In the genomic region with DNA sequence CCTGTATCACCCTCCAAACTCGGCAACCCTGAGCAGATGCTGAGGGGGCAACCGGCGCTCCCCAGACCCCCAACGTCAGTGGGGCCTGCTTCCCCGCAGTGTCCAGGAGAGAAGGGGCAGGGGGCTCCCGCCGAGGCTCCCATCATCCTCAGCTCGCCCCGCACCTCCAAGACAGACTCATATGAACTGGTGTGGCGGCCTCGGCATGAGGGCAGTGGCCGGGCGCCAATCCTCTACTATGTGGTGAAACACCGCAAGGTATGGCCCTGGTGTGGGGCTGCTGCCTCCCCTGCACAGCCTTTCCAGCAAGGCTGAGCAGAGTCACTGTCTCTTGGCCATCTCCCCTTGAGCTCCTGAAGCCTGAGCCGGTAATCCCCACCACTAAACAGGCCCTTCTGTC, we compare ENCODE assay signal across 27 cellular contexts.
DNase-seq lines count a peak whose midpoint lies in the region; ATAC-seq and TF ChIP-seq lines count a peak whose summit lies in the region.
"Had no signal": no experiment of that assay in that cellular context is flagged by ENCODE, and none has a peak within 500 bp of the region (broad histone marks: within the 10 kb centered on the region; RNA-seq: fewer than 3 reads in every experiment).

No MANE protein-coding gene starts in this region.

- H4K8ac ChIP-seq in trophoblast cell (ENCODE audit: low read depth, low read length) = no peak overlapping the region

- no peak overlapping the region for H3K18ac ChIP-seq in trophoblast cell (ENCODE audit: low read length)

- H3K79me2 ChIP-seq in trophoblast cell (ENCODE audit: control insufficient read depth, insufficient read depth, low read length, poor library complexity) = no peaks in the 10 kb centered on the region

- H2BK120ac ChIP-seq in trophoblast cell (ENCODE audit: insufficient read depth, low read length, poor library complexity) = no peak overlapping the region

- H3K36me3 ChIP-seq in breast epithelium (no peaks in the 10 kb centered on the region), trophoblast cell (ENCODE audit: control insufficient read depth in 1 of 2, insufficient read depth in 2 of 2, low read length in 2 of 2) (peaks cover 66 to 88% of the 10 kb centered on the region in 2 experiments), upper lobe of right lung (no peaks in the 10 kb centered on the region)

- CTCF ChIA-PET in MCF 10A (lab: Yijun Ruan, JAX) = interaction anchor here (0.6 to 1.5 kb wide), 8 partner anchors 9 to 163 kb away, joined by 3 to 5 read pairs (median 4); no protein-coding TSS in a partner anchor
- CTCF ChIA-PET in activated naive CD4-positive, alpha-beta T cell treated with anti-CD3 and anti-CD28 coated beads, Interleukin-2, amount 10 ng/mL, durations not matched to agents 7 days and 5 days (lab: Charles Lee) = interaction anchor here (1.2 kb wide), 1 partner anchor 10 kb away, joined by 3 read pairs; no protein-coding TSS in a partner anchor

- no CpG with 5 or more reads among the region's 15 CpGs for WGBS in trophoblast cell (ENCODE audit: extremely low coverage, insufficient coverage, insufficient read length)

- no peak overlapping the region for H3K4me3 Mint-ChIP-seq in MCF 10A (ENCODE audit: unreplicated experiment)
- H3K4me3 Mint-ChIP-seq in glutamatergic neuron (ENCODE audit: unreplicated experiment) = no peak overlapping the region
- no peak overlapping the region for H3K4me3 Mint-ChIP-seq in activated naive CD4-positive, alpha-beta T cell treated with anti-CD3 and anti-CD28 coated beads, Interleukin-2, amount 10 ng/mL, durations not matched to agents 7 days and 5 days
- H3K4me3 Mint-ChIP-seq: activated T-cell treated with anti-CD3 and anti-CD28 coated beads, Interleukin-2, amount 50 U/mL, for 72 hours; CD4-positive, alpha-beta memory T cell; IgD-negative memory B cell; memory B cell had no signal

- H3K4me3 ChIP-seq in breast epithelium = no peak overlapping the region
- peak overlapping the region; percentile 41 for H3K4me3 ChIP-seq in trophoblast cell (ENCODE audit: low read depth, low read length)
- no peak overlapping the region for H3K4me3 ChIP-seq in upper lobe of right lung
- H3K4me3 ChIP-seq: PC-9, skin epidermis had no signal

- TF ChIP-seq CTCF in breast epithelium (IDR thresholded peaks at IDR 0.05) (no peak), MCF 10A (IDR thresholded peaks at IDR 0.05; ENCODE audit: unreplicated experiment) (no peak), glutamatergic neuron (IDR thresholded peaks at IDR 0.05; ENCODE audit: partially characterized antibody, unreplicated experiment) (no peak), upper lobe of right lung (IDR thresholded peaks at IDR 0.05) (no peak)

- no peak overlapping the region for H2BK12ac ChIP-seq in trophoblast cell (ENCODE audit: low read length)

- H2BK5ac ChIP-seq in trophoblast cell (ENCODE audit: low read depth, low read length, poor library complexity) = no peak overlapping the region

- H3K4me1 ChIP-seq in breast epithelium (peaks cover 0 to 11% of the 10 kb centered on the region in 2 donors), trophoblast cell (ENCODE audit: control insufficient read depth in 1 of 2, insufficient read depth in 2 of 2, low read length in 2 of 2) (no peaks in the 10 kb centered on the region), upper lobe of right lung (peaks cover 6% of the 10 kb centered on the region)
- H3K4me1 ChIP-seq: foreskin keratinocyte had no signal

- no peak overlapping the region for H4K12ac ChIP-seq in trophoblast cell (ENCODE audit: low read depth, low read length)

- H3K23ac ChIP-seq in trophoblast cell (ENCODE audit: low read length) = no peak overlapping the region

- ATAC-seq in upper lobe of right lung = no peak
- ATAC-seq: activated T-cell treated with anti-CD3 and anti-CD28 coated beads, Interleukin-2, amount 50 U/mL, for 72 hours; foreskin keratinocyte; Right ventricle myocardium inferior; SK-N-SH treated with all-trans-retinoic acid at 6 μM for 48 hours had no signal

- H2AK5ac ChIP-seq in trophoblast cell (ENCODE audit: low read length) = no peak overlapping the region

- H3K27me3 ChIP-seq in breast epithelium (no peaks in the 10 kb centered on the region), trophoblast cell (ENCODE audit: insufficient read depth, low read length) (no peaks in the 10 kb centered on the region), upper lobe of right lung (no peaks in the 10 kb centered on the region)
- H3K27me3 ChIP-seq: foreskin keratinocyte had no signal

- no peaks in the 10 kb centered on the region for H3K27me3 Mint-ChIP-seq in MCF 10A (ENCODE audit: insufficient read depth, unreplicated experiment)
- no peaks in the 10 kb centered on the region for H3K27me3 Mint-ChIP-seq in glutamatergic neuron (ENCODE audit: unreplicated experiment)
- H3K27me3 Mint-ChIP-seq in activated naive CD4-positive, alpha-beta T cell treated with anti-CD3 and anti-CD28 coated beads, Interleukin-2, amount 10 ng/mL, durations not matched to agents 7 days and 5 days = peaks cover 12% of the 10 kb centered on the region
- H3K27me3 Mint-ChIP-seq: memory B cell had no signal

- no peak overlapping the region for H3K4me2 ChIP-seq in trophoblast cell (ENCODE audit: low read length)
- H3K4me2 ChIP-seq: PC-9 had no signal

- DNase-seq in breast epithelium (ENCODE audit: low spot score in 2 of 2) (no peak), MCF 10A (ENCODE audit: unreplicated experiment) (no peak), glutamatergic neuron (no peak), trophoblast cell (no peak), hypothalamus (lab: John Stamatoyannopoulos, UW) (no peak), NCI-H146 treated with DMSO at 0.1 percent for 48 hours (lab: John Stamatoyannopoulos, UW; ENCODE audit: unreplicated experiment) (no peak), upper lobe of right lung (no peak)
- DNase-seq in activated naive CD4-positive, alpha-beta T cell treated with anti-CD3 and anti-CD28 coated beads, Interleukin-2, amount 10 ng/mL, durations not matched to agents 7 days and 5 days = no peak
- DNase-seq: activated CD4-positive, alpha-beta T cell treated with anti-CD3 and anti-CD28 coated beads for 48 hours; activated naive CD4-positive, alpha-beta T cell treated with Interleukin-2 at 50 U/mL for 16 hours; activated T-cell treated with anti-CD3 and anti-CD28 coated beads, Interleukin-2, amount 50 U/mL, for 72 hours; CD4-positive, alpha-beta memory T cell; effector memory CD4-positive, alpha-beta T cell; EL; erythroblast; foreskin keratinocyte; NCI-H1048; NCI-H1694 treated with DMSO at 0.1 percent for 48 hours; NCI-H2171; nucleus accumbens; PC-9; stimulated activated CD8-positive, alpha-beta memory T cell treated with anti-CD3 and anti-CD28 coated beads, Interleukin-4, amount 100 ng/mL, for 48 hours had no signal

- no peak overlapping the region for H3K14ac ChIP-seq in trophoblast cell (ENCODE audit: low read length)

- H4K91ac ChIP-seq in trophoblast cell (ENCODE audit: low read depth, low read length) = no peak overlapping the region

- H3K4me1 Mint-ChIP-seq in MCF 10A (ENCODE audit: insufficient read depth, unreplicated experiment) (no peaks in the 10 kb centered on the region), glutamatergic neuron (ENCODE audit: low read depth, unreplicated experiment) (peaks cover 33% of the 10 kb centered on the region)
- H3K4me1 Mint-ChIP-seq in activated naive CD4-positive, alpha-beta T cell treated with anti-CD3 and anti-CD28 coated beads, Interleukin-2, amount 10 ng/mL, durations not matched to agents 7 days and 5 days = peaks cover 10% of the 10 kb centered on the region

- no peak overlapping the region for H3K4ac ChIP-seq in trophoblast cell (ENCODE audit: low read depth, low read length)

- H3K9me3 Mint-ChIP-seq in MCF 10A (ENCODE audit: unreplicated experiment) (no peaks in the 10 kb centered on the region), glutamatergic neuron (ENCODE audit: unreplicated experiment) (no peaks in the 10 kb centered on the region)
- H3K9me3 Mint-ChIP-seq in activated naive CD4-positive, alpha-beta T cell treated with anti-CD3 and anti-CD28 coated beads, Interleukin-2, amount 10 ng/mL, durations not matched to agents 7 days and 5 days = no peaks in the 10 kb centered on the region
- H3K9me3 Mint-ChIP-seq: activated T-cell treated with anti-CD3 and anti-CD28 coated beads, Interleukin-2, amount 50 U/mL, for 72 hours; CD4-positive, alpha-beta memory T cell; IgD-negative memory B cell; memory B cell had no signal

- no peak overlapping the region for H2AFZ ChIP-seq in trophoblast cell (ENCODE audit: insufficient read depth, low read length, poor library complexity)
- H2AFZ ChIP-seq: PC-9 had no signal

- H3K79me1 ChIP-seq in trophoblast cell (ENCODE audit: low read length) = no peaks in the 10 kb centered on the region

- POLR2A ChIA-PET in MCF 10A (lab: Yijun Ruan, JAX) = interaction anchor here (0.5 kb wide), 1 partner anchor 10 kb away, joined by 3 read pairs; no protein-coding TSS in a partner anchor

- intact Hi-C loops in breast epithelium (cut with DNase I; ENCODE audit: low total_unique reads) = loop anchor here (5.0 kb wide), 2 partner anchors 1113 to 1453 kb away; no protein-coding TSS in a partner anchor
- intact Hi-C loops in MCF 10A (cut with micrococcal nuclease) = no loop called here
- intact Hi-C loops in upper lobe of right lung (cut with DNase I) = no loop called here

- TF ChIP-seq POLR2A in breast epithelium (IDR thresholded peaks at IDR 0.05) = no peak

- H3K27ac ChIP-seq in breast epithelium (peak overlapping the region; percentile 88 to 92), trophoblast cell (ENCODE audit: low read depth, low read length) (no peak overlapping the region), upper lobe of right lung (no peak overlapping the region)
- H3K27ac ChIP-seq: foreskin keratinocyte, PC-9 had no signal

- H3K9ac ChIP-seq in trophoblast cell (ENCODE audit: low read length) = no peak overlapping the region

- H3K9me3 ChIP-seq in breast epithelium = no peaks in the 10 kb centered on the region
- no peaks in the 10 kb centered on the region for H3K9me3 ChIP-seq in trophoblast cell (ENCODE audit: insufficient read depth, low read depth, low read length)
- H3K9me3 ChIP-seq in upper lobe of right lung = no peaks in the 10 kb centered on the region

- H3K27ac Mint-ChIP-seq in MCF 10A (ENCODE audit: low read depth, unreplicated experiment) (no peak overlapping the region), glutamatergic neuron (ENCODE audit: unreplicated experiment) (peak overlapping the region; percentile 67)
- no peak overlapping the region for H3K27ac Mint-ChIP-seq in activated naive CD4-positive, alpha-beta T cell treated with anti-CD3 and anti-CD28 coated beads, Interleukin-2, amount 10 ng/mL, durations not matched to agents 7 days and 5 days
- H3K27ac Mint-ChIP-seq: activated T-cell treated with anti-CD3 and anti-CD28 coated beads, Interleukin-2, amount 50 U/mL, for 72 hours; CD4-positive, alpha-beta memory T cell; IgD-negative memory B cell; memory B cell had no signal

- no TSS peak for BruUV-seq in MCF 10A (replicated peaks; lab: Mats Ljungman, UMichigan)

- H3K36me3 Mint-ChIP-seq in MCF 10A (ENCODE audit: insufficient read depth, unreplicated experiment) = no peaks in the 10 kb centered on the region
- H3K36me3 Mint-ChIP-seq in glutamatergic neuron (ENCODE audit: unreplicated experiment) = no peaks in the 10 kb centered on the region
- no peaks in the 10 kb centered on the region for H3K36me3 Mint-ChIP-seq in activated naive CD4-positive, alpha-beta T cell treated with anti-CD3 and anti-CD28 coated beads, Interleukin-2, amount 10 ng/mL, durations not matched to agents 7 days and 5 days
- H3K36me3 Mint-ChIP-seq: CD4-positive, alpha-beta memory T cell; IgD-negative memory B cell; memory B cell had no signal

Comparison
In these comparisons a context has a peak if more than half of its experiments do, and no peak if none do; other contexts are left out.
1. H3K27ac ChIP-seq: peak in breast epithelium (2 of 2); none in trophoblast cell (single experiment) and upper lobe of right lung (single experiment).